In the genomic region with DNA sequence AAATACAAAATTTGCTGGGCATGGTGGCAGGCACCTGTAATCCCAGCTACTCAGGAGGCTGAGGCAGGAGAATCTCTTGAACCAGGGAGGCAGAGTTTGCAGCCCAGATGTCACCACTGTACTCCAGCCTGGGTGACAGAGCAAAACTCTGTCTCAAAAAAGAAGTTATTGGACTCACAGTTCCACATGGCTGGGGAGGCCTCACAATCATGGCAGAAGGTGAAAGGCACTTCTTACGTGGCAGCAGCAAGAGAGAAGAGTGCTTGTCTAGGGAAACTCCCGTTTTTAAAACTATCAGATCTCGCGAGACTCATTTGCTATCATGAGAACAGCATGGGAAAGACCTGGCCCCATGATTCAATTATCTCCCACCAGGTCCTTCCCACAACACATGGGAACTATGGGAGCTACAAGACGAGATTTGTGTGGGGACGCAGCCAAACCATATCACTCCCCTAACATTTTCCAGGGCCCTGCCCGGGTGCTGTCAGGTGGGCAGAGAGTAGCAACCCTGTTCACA, we compare ENCODE assay signal across 13 cellular contexts. TPM values are rescaled to one million over a fixed set of nuclear protein-coding genes. Genes with fewer than 3 reads are reported as not detected.
"Had no signal": no experiment of that assay in that cellular context is flagged by ENCODE, and none has a peak within 500 bp of the region (broad histone marks: within the 10 kb centered on the region; RNA-seq: fewer than 3 reads in every experiment).

No MANE protein-coding gene starts in this region.

RNA-seq across cellular contexts. Expression of a gene that starts 19.7 kb away (rescaled TPM):
- total RNA-seq: hepatocyte, left lobe of liver, liver, lower lobe of right lung, mesothelial cell of epicardium, mononuclear cell, natural killer cell, neural crest cell, osteoblast, pancreas, transverse colon had no signal
- polyA plus RNA-seq: hepatocyte, keratinocyte, liver, mammary epithelial cell, pancreas had no signal
